Comparison of ENCODE assay signal across 8 cellular contexts in genomic region chr3:149967067-149967685, GRCh38.
DNase-seq lines count a peak whose midpoint lies in the region; ATAC-seq and TF ChIP-seq lines count a peak whose summit lies in the region.

No MANE protein-coding gene starts in this region.

- no peak for ATAC-seq in RWPE2 (ENCODE audit: low read depth)
- no peak for ATAC-seq in GM19467 (IDR thresholded peaks at IDR 0.05; ENCODE audit: unreplicated experiment)
- no peak for ATAC-seq in GM19452 (IDR thresholded peaks at IDR 0.05; ENCODE audit: unreplicated experiment)
- no peak for ATAC-seq in HG03432 (IDR thresholded peaks at IDR 0.05; ENCODE audit: unreplicated experiment)

- peak overlapping the region; percentile 87 for H3K27ac ChIP-seq in RWPE2 (ENCODE audit: poor library complexity, severe bottlenecking)

- H3K9me3 ChIP-seq in RWPE2 (ENCODE audit: severe bottlenecking) = no peaks in the 10 kb centered on the region

- H3K27me3 ChIP-seq in RWPE2 (ENCODE audit: insufficient read depth, poor library complexity, severe bottlenecking) = no peaks in the 10 kb centered on the region

- DNase-seq in DMS79 treated with DMSO at 0.1 percent for 48 hours (lab: John Stamatoyannopoulos, UW) (peak; percentile 76), LNCaP clone FGC (ENCODE audit: low read depth) (peak; percentile 26), RWPE2 (ENCODE audit: low spot score) (no peak), fibroblast of pulmonary artery (ENCODE audit: low read depth) (peak; percentile 75), retinal pigment epithelial cell (ENCODE audit: low read depth) (no peak)

- no peak overlapping the region for H3K4me3 ChIP-seq in LNCaP clone FGC (ENCODE audit: low read depth, low read length)
- H3K4me3 ChIP-seq in RWPE2 (ENCODE audit: severe bottlenecking) = no peak overlapping the region
- no peak overlapping the region for H3K4me3 ChIP-seq in fibroblast of pulmonary artery (replicated peaks; ENCODE audit: low read depth, low read length)
- H3K4me3 ChIP-seq in retinal pigment epithelial cell (ENCODE audit: low read length) = no peak overlapping the region

- peak; percentile 44 for TF ChIP-seq CTCF in LNCaP clone FGC (IDR thresholded peaks at IDR 0.05; ENCODE audit: control insufficient read depth, extremely low read depth, insufficient read depth)
- TF ChIP-seq CTCF in RWPE2 (IDR thresholded peaks at IDR 0.05; ENCODE audit: poor library complexity, severe bottlenecking) = peak; percentile 86
- peak; percentile 44 for TF ChIP-seq CTCF in fibroblast of pulmonary artery (IDR thresholded peaks at IDR 0.05; ENCODE audit: low read length, missing control alignments)
- TF ChIP-seq CTCF in retinal pigment epithelial cell (conservative IDR thresholded peaks at IDR 0.05; ENCODE audit: low read depth, low read length) = peak; percentile 33

- H3K36me3 ChIP-seq in RWPE2 (ENCODE audit: low read depth) = peaks cover 66% of the 10 kb centered on the region

- peaks cover 12% of the 10 kb centered on the region for H3K4me1 ChIP-seq in RWPE2 (ENCODE audit: insufficient read depth, poor library complexity, severe bottlenecking)

Comparison
In these comparisons a context has a peak if more than half of its experiments do, and no peak if none do; other contexts are left out.
1. DNase-seq: peak in DMS79 treated with DMSO at 0.1 percent for 48 hours (single experiment), LNCaP clone FGC (single experiment) and fibroblast of pulmonary artery (single experiment); none in RWPE2 (single experiment) and retinal pigment epithelial cell (single experiment).
2. CTCF ChIP-seq: peak in every context shown above with its lines; median percentile 86 in RWPE2; 44 in LNCaP clone FGC; 44 in fibroblast of pulmonary artery; 33 in retinal pigment epithelial cell.